In genomic region chr5:140042551-140043507, GRCh38 we compare ENCODE assay signal across 1 cellular context.
A peak's percentile ranks its signal among the peaks of the same experiment; 100 is the strongest.
TF ChIP-seq lines count a peak whose summit lies in the region.

Gene NRG2, minus strand, starts transcription at chr5:140043299.

TF ChIP-seq in HEK293, 187 proteins besides CTCF, POLR2A, EP300 and RAD21 (continued from another document and continues in another):
- TF ChIP-seq, protein P1, sequence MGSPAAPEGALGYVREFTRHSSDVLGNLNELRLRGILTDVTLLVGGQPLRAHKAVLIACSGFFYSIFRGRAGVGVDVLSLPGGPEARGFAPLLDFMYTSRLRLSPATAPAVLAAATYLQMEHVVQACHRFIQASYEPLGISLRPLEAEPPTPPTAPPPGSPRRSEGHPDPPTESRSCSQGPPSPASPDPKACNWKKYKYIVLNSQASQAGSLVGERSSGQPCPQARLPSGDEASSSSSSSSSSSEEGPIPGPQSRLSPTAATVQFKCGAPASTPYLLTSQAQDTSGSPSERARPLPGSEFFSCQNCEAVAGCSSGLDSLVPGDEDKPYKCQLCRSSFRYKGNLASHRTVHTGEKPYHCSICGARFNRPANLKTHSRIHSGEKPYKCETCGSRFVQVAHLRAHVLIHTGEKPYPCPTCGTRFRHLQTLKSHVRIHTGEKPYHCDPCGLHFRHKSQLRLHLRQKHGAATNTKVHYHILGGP (tag by site-specific recombination; IDR thresholded peaks at IDR 0.05): no peak
- TF ChIP-seq ZNF302 (tag by site-specific recombination; IDR thresholded peaks at IDR 0.05; ENCODE audit: low read depth): no peak; the same call in 1 of the 2 replicates
- TF ChIP-seq WT1 (tag by site-specific recombination; IDR thresholded peaks at IDR 0.05): peak; percentile 46
- peak; percentile 51; the same call in 1 of the 2 replicates for TF ChIP-seq ZNF660 (tag by site-specific recombination; IDR thresholded peaks at IDR 0.05)
- no peak for TF ChIP-seq ZNF658 (tag by site-specific recombination; IDR thresholded peaks at IDR 0.05)
- TF ChIP-seq YY1 (tag by site-specific recombination; IDR thresholded peaks at IDR 0.05): no peak; the same call in 1 of the 2 replicates
- TF ChIP-seq ZFHX2 (tag by site-specific recombination; conservative IDR thresholded peaks at IDR 0.05): peak; percentile 99
- TF ChIP-seq ZNF585B (tag by site-specific recombination; IDR thresholded peaks at IDR 0.05): peak; percentile 31; the same call in 1 of the 2 replicates
- TF ChIP-seq HOXA7 (CRISPR knock-in tag; IDR thresholded peaks at IDR 0.05; ENCODE audit: borderline replicate concordance): no peak
- peak; percentile 64; the same call in 1 of the 2 replicates for TF ChIP-seq KLF7 (tag by site-specific recombination; IDR thresholded peaks at IDR 0.05; ENCODE audit: borderline replicate concordance)
- TF ChIP-seq ATF2 (tag by site-specific recombination; IDR thresholded peaks at IDR 0.05; ENCODE audit: low read depth): no peak
- TF ChIP-seq ZNF830 (tag by site-specific recombination; IDR thresholded peaks at IDR 0.05; ENCODE audit: low read depth): no peak
- TF ChIP-seq ZNF335 (tag by site-specific recombination; conservative IDR thresholded peaks at IDR 0.05): no peak
- TF ChIP-seq ZNF701 (tag by site-specific recombination; IDR thresholded peaks at IDR 0.05): no peak
- peak; percentile 57 for TF ChIP-seq GLIS1 (tag by site-specific recombination; IDR thresholded peaks at IDR 0.05)
- TF ChIP-seq ZNF19 (tag by site-specific recombination; IDR thresholded peaks at IDR 0.05; ENCODE audit: low read depth): no peak
- no peak; the same call in 1 of the 2 replicates for TF ChIP-seq ZNF10 (tag by site-specific recombination; IDR thresholded peaks at IDR 0.05)
- TF ChIP-seq ZNF626 (tag by site-specific recombination; IDR thresholded peaks at IDR 0.05): no peak
- no peak for TF ChIP-seq ZNF155 (tag by site-specific recombination; IDR thresholded peaks at IDR 0.05)
- TF ChIP-seq ZNF843 (tag by site-specific recombination; IDR thresholded peaks at IDR 0.05): peak; percentile 47; the same call in 1 of the 2 replicates
- no peak for TF ChIP-seq ZNF704 (tag by site-specific recombination; IDR thresholded peaks at IDR 0.05)
- no peak for TF ChIP-seq YY2 (tag by site-specific recombination; IDR thresholded peaks at IDR 0.05)
- peak; percentile 18; the same call in 1 of the 2 replicates for TF ChIP-seq MZF1 (tag by site-specific recombination; IDR thresholded peaks at IDR 0.05; ENCODE audit: borderline replicate concordance)
- no peak for TF ChIP-seq TRIM28 (IDR thresholded peaks at IDR 0.05; ENCODE audit: borderline replicate concordance, low read length)
- TF ChIP-seq TCF7L2 (IDR thresholded peaks at IDR 0.05; ENCODE audit: borderline replicate concordance, low read depth, low read length): no peak
- no peak for TF ChIP-seq ZNF571 (tag by site-specific recombination; IDR thresholded peaks at IDR 0.05)
- no peak for TF ChIP-seq ZNF529 (tag by site-specific recombination; IDR thresholded peaks at IDR 0.05; ENCODE audit: insufficient replicate concordance)
- peak; percentile 81 for TF ChIP-seq KLF9 (tag by site-specific recombination; IDR thresholded peaks at IDR 0.05; ENCODE audit: low read depth)
- peak; percentile 88 for TF ChIP-seq SP2 (tag by site-specific recombination; IDR thresholded peaks at IDR 0.05)
- TF ChIP-seq ZNF280C (tag by site-specific recombination; IDR thresholded peaks at IDR 0.05): no peak
- TF ChIP-seq ZBTB8A (tag by site-specific recombination; IDR thresholded peaks at IDR 0.05): peak; percentile 98
- TF ChIP-seq ZBTB48 (tag by site-specific recombination; IDR thresholded peaks at IDR 0.05): no peak
- TF ChIP-seq PBX3 (CRISPR knock-in tag; IDR thresholded peaks at IDR 0.05): no peak
- peak; percentile 40; the same call in 1 of the 2 replicates for TF ChIP-seq ZFP69B (tag by site-specific recombination; IDR thresholded peaks at IDR 0.05)
- TF ChIP-seq ZNF239 (tag by site-specific recombination; IDR thresholded peaks at IDR 0.05): no peak
- TF ChIP-seq ZNF148 (tag by site-specific recombination; IDR thresholded peaks at IDR 0.05; ENCODE audit: borderline replicate concordance): no peak
- no peak for TF ChIP-seq ZNF140 (tag by site-specific recombination; IDR thresholded peaks at IDR 0.05)
- TF ChIP-seq ZSCAN23 (tag by site-specific recombination; IDR thresholded peaks at IDR 0.05): no peak
- no peak for TF ChIP-seq ZNF473 (tag by site-specific recombination; IDR thresholded peaks at IDR 0.05)
- peak; percentile 89 for TF ChIP-seq ZNF501 (tag by site-specific recombination; IDR thresholded peaks at IDR 0.05)
- TF ChIP-seq ZNF114 (tag by site-specific recombination; IDR thresholded peaks at IDR 0.05): no peak
- TF ChIP-seq ZSCAN16 (tag by site-specific recombination; IDR thresholded peaks at IDR 0.05): no peak
- no peak for TF ChIP-seq ZNF518A (tag by site-specific recombination; conservative IDR thresholded peaks at IDR 0.05; ENCODE audit: low read depth)
- TF ChIP-seq OSR2 (tag by site-specific recombination; IDR thresholded peaks at IDR 0.05): peak; percentile 63
- 0 out of 2 replicates have a peak, but pooled peaks have one; percentile 30 for TF ChIP-seq ZNF639 (tag by site-specific recombination; IDR thresholded peaks at IDR 0.05)
- 0 out of 2 replicates have a peak, but pooled peaks have one; percentile 11 for TF ChIP-seq ZNF623 (tag by site-specific recombination; IDR thresholded peaks at IDR 0.05)
- no peak for TF ChIP-seq REPIN1 (tag by site-specific recombination; IDR thresholded peaks at IDR 0.05; ENCODE audit: low read depth)
- no peak for TF ChIP-seq RBAK (tag by site-specific recombination; IDR thresholded peaks at IDR 0.05)
- no peak for TF ChIP-seq ZNF121 (tag by site-specific recombination; IDR thresholded peaks at IDR 0.05)
- TF ChIP-seq ZNF112 (tag by site-specific recombination; IDR thresholded peaks at IDR 0.05): no peak
- no peak for TF ChIP-seq ZNF311 (tag by site-specific recombination; IDR thresholded peaks at IDR 0.05; ENCODE audit: borderline replicate concordance)
